In the genomic region with DNA sequence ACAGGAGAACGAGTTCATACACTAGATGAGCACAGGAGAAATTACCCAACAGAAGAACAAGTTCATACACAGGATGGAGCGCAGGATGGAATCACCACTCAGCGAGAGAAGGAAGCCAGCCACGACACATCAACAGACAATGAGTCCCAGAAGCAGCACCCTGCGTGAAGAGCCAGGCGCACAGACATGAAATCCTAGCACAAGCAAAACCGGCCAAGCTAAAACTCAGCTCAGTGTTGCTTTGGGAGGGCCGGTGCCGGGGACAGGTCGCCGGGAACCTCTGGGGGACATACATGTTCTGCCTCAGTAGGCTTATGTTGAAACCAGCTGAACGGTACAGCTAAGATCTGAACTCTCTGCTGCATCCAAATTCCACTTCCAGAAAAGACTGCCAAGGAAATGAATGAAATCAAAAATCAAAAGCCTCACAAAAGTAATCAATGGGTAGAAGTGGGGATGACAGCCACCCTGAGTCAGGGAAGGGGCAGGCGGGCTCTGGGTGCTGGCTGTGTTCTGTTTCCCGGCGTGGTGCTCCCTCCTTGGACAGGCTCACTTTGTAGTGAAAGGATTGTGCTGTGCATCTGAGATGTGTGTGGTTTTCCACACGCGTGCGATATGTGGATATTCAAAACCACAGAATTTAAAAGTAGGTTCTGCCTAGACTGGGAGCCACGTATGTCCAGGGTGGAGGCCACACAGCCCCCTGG, we compare ENCODE assay signal across 20 cellular contexts.
A peak's percentile ranks its signal among the peaks of the same experiment; 100 is the strongest.
DNase-seq lines count a peak whose midpoint lies in the region; ATAC-seq and TF ChIP-seq lines count a peak whose summit lies in the region.
"Had no signal": no experiment of that assay in that cellular context is flagged by ENCODE, and none has a peak within 500 bp of the region (broad histone marks: within the 10 kb centered on the region; RNA-seq: fewer than 3 reads in every experiment).

No MANE protein-coding gene starts in this region.

- H4K8ac ChIP-seq in neuronal stem cell (ENCODE audit: low read depth, low read length) = no peak overlapping the region

- H3K4ac ChIP-seq in neuronal stem cell (ENCODE audit: low read length) = no peak overlapping the region

- ATAC-seq in SK-N-SH treated with all-trans-retinoic acid at 6 μM for 48 hours = no peak
- ATAC-seq: CD8-positive, alpha-beta T cell; GM12878; Panc1 had no signal

- peak overlapping the region; percentile 23 for H2AK5ac ChIP-seq in neuronal stem cell (ENCODE audit: low read depth, low read length)

- no peak overlapping the region for H2BK120ac ChIP-seq in neuronal stem cell (ENCODE audit: low read depth, low read length)

- H3K9me3 ChIP-seq in BLaER1 = peaks cover 26% of the 10 kb centered on the region
- H3K9me3 ChIP-seq in BLaER1 treated with 17β-estradiol and CSF1 and Interleukin-3, amounts not matched to agents 10 nM and 100 nM (replicated peaks in 1 of 11) = peaks cover 15 to 29% (median 23%) of the 10 kb centered on the region in 11 experiments
- peaks cover 5 to 9% of the 10 kb centered on the region in 2 donors for H3K9me3 ChIP-seq in neuronal stem cell (replicated peaks in 1 of 2; ENCODE audit: control insufficient read depth in 2 of 2, insufficient read depth in 1 of 2, low read depth in 1 of 2, low read length in 2 of 2)
- H3K9me3 ChIP-seq in hepatocyte (ENCODE audit: low read depth) = no peaks in the 10 kb centered on the region

- no peak overlapping the region for H2BK5ac ChIP-seq in neuronal stem cell (ENCODE audit: low read length)

- no peaks in the 10 kb centered on the region for H3K36me3 ChIP-seq in BLaER1
- no peaks in the 10 kb centered on the region for H3K36me3 ChIP-seq in BLaER1 treated with 17β-estradiol and CSF1 and Interleukin-3, amounts not matched to agents 10 nM and 100 nM
- no peaks in the 10 kb centered on the region for H3K36me3 ChIP-seq in neuronal stem cell (replicated peaks in 1 of 2; ENCODE audit: control insufficient read depth in 2 of 2, insufficient read depth in 2 of 2, low read length in 2 of 2)
- no peaks in the 10 kb centered on the region for H3K36me3 ChIP-seq in hepatocyte (replicated peaks; ENCODE audit: insufficient read depth, low read depth)

- H3K4me1 ChIP-seq in BLaER1 (peaks cover 58% of the 10 kb centered on the region), neuronal stem cell (ENCODE audit: control insufficient read depth in 2 of 2, insufficient read depth in 1 of 2, low read depth in 1 of 2, low read length in 2 of 2) (peaks cover 0 to 10% of the 10 kb centered on the region in 2 donors), hepatocyte (ENCODE audit: insufficient read depth) (peaks cover 11% of the 10 kb centered on the region)
- H3K4me1 ChIP-seq in BLaER1 treated with 17β-estradiol and CSF1 and Interleukin-3, amounts not matched to agents 10 nM and 100 nM = peaks cover 31 to 58% (median 55%) of the 10 kb centered on the region in 10 experiments

- H3K4me3 ChIP-seq in BLaER1 (no peak overlapping the region), epithelial cell of esophagus (ENCODE audit: low read length) (no peak overlapping the region), neuronal stem cell (ENCODE audit: low read length in 2 of 2) (no peak overlapping the region), hepatocyte (no peak overlapping the region)
- H3K4me3 ChIP-seq in BLaER1 treated with 17β-estradiol and CSF1 and Interleukin-3, amounts not matched to agents 10 nM and 100 nM = no peak overlapping the region
- H3K4me3 ChIP-seq: GM12878, GM23248 had no signal

- peak overlapping the region; percentile 18; the same call in 1 of the 2 replicates for H3K27ac ChIP-seq in BLaER1
- H3K27ac ChIP-seq in BLaER1 treated with 17β-estradiol and CSF1 and Interleukin-3, amounts not matched to agents 10 nM and 100 nM = peak overlapping the region in 5 of 11 experiments; percentile 2 to 64 (median 46); a peak in 6 of 22 replicates
- H3K27ac ChIP-seq in neuronal stem cell (replicated peaks; ENCODE audit: low read length) = no peak overlapping the region
- no peak overlapping the region for H3K27ac ChIP-seq in hepatocyte
- H3K27ac ChIP-seq: GM23248, KMS-11 had no signal

- H2AFZ ChIP-seq in neuronal stem cell (ENCODE audit: low read length) (no peak overlapping the region), hepatocyte (no peak overlapping the region)
- H2AFZ ChIP-seq: GM23248 had no signal

- H4K20me1 ChIP-seq in BLaER1 (no peaks in the 10 kb centered on the region), hepatocyte (ENCODE audit: insufficient read depth, poor library complexity, severe bottlenecking) (no peaks in the 10 kb centered on the region)
- H4K20me1 ChIP-seq in BLaER1 treated with 17β-estradiol and CSF1 and Interleukin-3, amounts not matched to agents 10 nM and 100 nM = peaks cover 0 to 4% (median 0%) of the 10 kb centered on the region in 11 experiments; a peak in 4 of 22 replicates

- H3K4me2 ChIP-seq in BLaER1 (peak overlapping the region; percentile 68), neuronal stem cell (ENCODE audit: insufficient read depth, low read length, poor library complexity, severe bottlenecking) (no peak overlapping the region), hepatocyte (no peak overlapping the region)
- H3K4me2 ChIP-seq in BLaER1 treated with 17β-estradiol and CSF1 and Interleukin-3, amounts not matched to agents 10 nM and 100 nM = peak overlapping the region in 10 of 11 experiments; percentile 28 to 93 (median 74); a peak in 19 of 22 replicates
- H3K4me2 ChIP-seq: KMS-11 had no signal

- DNase-seq in epithelial cell of esophagus (ENCODE audit: low read depth) (peak; percentile 74), neuronal stem cell (ENCODE audit: low spot score) (no peak), NCI-H1436 treated with DMSO at 0.1 percent for 48 hours (lab: John Stamatoyannopoulos, UW) (no peak), hepatocyte (ENCODE audit: low spot score) (no peak)
- DNase-seq: DND-41; GM23248; HFFc6; IMR-90; NCI-H1105; NCI-H2029 treated with DMSO at 0.1 percent for 48 hours; NCI-H226; NCI-H774; NK-92 treated with Interleukin-12 subunit alpha and Interleukin-12 subunit beta, amount 100 ng/mL, for 24 hours had no signal

- no peak overlapping the region for H3K14ac ChIP-seq in neuronal stem cell (ENCODE audit: low read length)

- no peak overlapping the region for H2BK15ac ChIP-seq in neuronal stem cell (ENCODE audit: low read length)

- H3K27me3 ChIP-seq in BLaER1 = no peaks in the 10 kb centered on the region
- peaks cover 0 to 22% (median 0%) of the 10 kb centered on the region in 11 experiments; a peak in 9 of 22 replicates for H3K27me3 ChIP-seq in BLaER1 treated with 17β-estradiol and CSF1 and Interleukin-3, amounts not matched to agents 10 nM and 100 nM
- H3K27me3 ChIP-seq in neuronal stem cell (ENCODE audit: control insufficient read depth in 3 of 3, insufficient read depth in 3 of 3, low read depth in 1 of 3, low read length in 3 of 3) = peaks cover 0 to 24% (median 2%) of the 10 kb centered on the region in 3 experiments
- H3K27me3 ChIP-seq in hepatocyte = no peaks in the 10 kb centered on the region

- no peaks in the 10 kb centered on the region for H3K9me2 ChIP-seq in hepatocyte (replicated peaks; ENCODE audit: insufficient read depth)

- no peak overlapping the region for H2BK12ac ChIP-seq in neuronal stem cell (ENCODE audit: low read length)

- no peak overlapping the region; the same call in 1 of the 2 replicates for H3K9ac ChIP-seq in BLaER1
- peak overlapping the region in 3 of 11 experiments; percentile 18 to 48 (median 24); a peak in 2 of 22 replicates for H3K9ac ChIP-seq in BLaER1 treated with 17β-estradiol and CSF1 and Interleukin-3, amounts not matched to agents 10 nM and 100 nM
- H3K9ac ChIP-seq in neuronal stem cell (ENCODE audit: low read depth, low read length, poor library complexity) = no peak overlapping the region
- H3K9ac ChIP-seq: GM23248, KMS-11 had no signal

- H4K91ac ChIP-seq in neuronal stem cell (ENCODE audit: low read depth, low read length, poor library complexity) = peak overlapping the region; percentile 49

- H3K79me1 ChIP-seq in neuronal stem cell (ENCODE audit: low read depth, low read length) = no peaks in the 10 kb centered on the region

- no peak for TF ChIP-seq CTCF in epithelial cell of esophagus (IDR thresholded peaks at IDR 0.05; ENCODE audit: insufficient read depth, low read depth, low read length, missing control alignments)
- no peak for TF ChIP-seq CTCF in hepatocyte (IDR thresholded peaks at IDR 0.05; ENCODE audit: poor library complexity)

- no CpG with 5 or more reads among the region's 19 CpGs for WGBS in neuronal stem cell (ENCODE audit: extremely low coverage in 2 of 2, insufficient read length in 2 of 2, insufficient replicate concordance in 1 of 2), 2 donors
- WGBS in hepatocyte (ENCODE audit: low lambda C conversion rate, missing lambda C conversion rate) = 94% methylated on average over 19 of the region's 19 CpGs

- H3K79me2 ChIP-seq in hepatocyte = no peaks in the 10 kb centered on the region

- no peak overlapping the region for H3K23ac ChIP-seq in neuronal stem cell (ENCODE audit: low read depth, low read length, poor library complexity)

- peak overlapping the region; percentile 81 for H3K18ac ChIP-seq in neuronal stem cell (ENCODE audit: low read length)

TF ChIP-seq in SK-N-SH treated with all-trans-retinoic acid at 6 μM for 48 hours, 23 proteins besides CTCF, POLR2A, EP300 and RAD21 (continues in another document):
- no peak for TF ChIP-seq SNAI2 (CRISPR knock-in tag; IDR thresholded peaks at IDR 0.05)
- TF ChIP-seq ZC3H10 (CRISPR knock-in tag; IDR thresholded peaks at IDR 0.05) = no peak
- TF ChIP-seq, protein P1, sequence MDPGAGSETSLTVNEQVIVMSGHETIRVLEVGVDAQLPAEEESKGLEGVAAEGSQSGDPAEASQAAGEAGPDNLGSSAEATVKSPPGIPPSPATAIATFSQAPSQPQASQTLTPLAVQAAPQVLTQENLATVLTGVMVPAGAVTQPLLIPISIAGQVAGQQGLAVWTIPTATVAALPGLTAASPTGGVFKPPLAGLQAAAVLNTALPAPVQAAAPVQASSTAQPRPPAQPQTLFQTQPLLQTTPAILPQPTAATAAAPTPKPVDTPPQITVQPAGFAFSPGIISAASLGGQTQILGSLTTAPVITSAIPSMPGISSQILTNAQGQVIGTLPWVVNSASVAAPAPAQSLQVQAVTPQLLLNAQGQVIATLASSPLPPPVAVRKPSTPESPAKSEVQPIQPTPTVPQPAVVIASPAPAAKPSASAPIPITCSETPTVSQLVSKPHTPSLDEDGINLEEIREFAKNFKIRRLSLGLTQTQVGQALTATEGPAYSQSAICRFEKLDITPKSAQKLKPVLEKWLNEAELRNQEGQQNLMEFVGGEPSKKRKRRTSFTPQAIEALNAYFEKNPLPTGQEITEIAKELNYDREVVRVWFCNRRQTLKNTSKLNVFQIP (CRISPR knock-in tag; IDR thresholded peaks at IDR 0.05; ENCODE audit: borderline replicate concordance, low read depth) = no peak
- no peak for TF ChIP-seq GLIS3 (CRISPR knock-in tag; IDR thresholded peaks at IDR 0.05)

Comparison
In these comparisons a context has a peak if more than half of its experiments do, and no peak if none do; other contexts are left out.
1. H3K4me2 ChIP-seq: peak in BLaER1 (single experiment) and BLaER1 treated with 17β-estradiol and CSF1 and Interleukin-3, amounts not matched to agents 10 nM and 100 nM (10 of 11); none in neuronal stem cell (single experiment) and hepatocyte (single experiment).